Comparison of ENCODE assay signal across 8 cellular contexts in genomic region chr16:22297871-22298733, GRCh38. TPM values are rescaled to one million over a fixed set of nuclear protein-coding genes. Genes with fewer than 3 reads are reported as not detected.
DNase-seq lines count a peak whose midpoint lies in the region; ATAC-seq and TF ChIP-seq lines count a peak whose summit lies in the region.

No MANE protein-coding gene starts in this region.

- no peaks in the 10 kb centered on the region for H3K9me3 Mint-ChIP-seq in activated CD8-positive, alpha-beta T cell treated with anti-CD3 and anti-CD28 coated beads for 36 hours

- H3K27ac Mint-ChIP-seq in activated CD8-positive, alpha-beta T cell treated with anti-CD3 and anti-CD28 coated beads for 36 hours: peak overlapping the region; percentile 96

- DNase-seq in AG20443 (ENCODE audit: low spot score): peak; percentile 82
- peak; percentile 91 for DNase-seq in NCI-H82 (lab: John Stamatoyannopoulos, UW)
- peak; percentile 88 for DNase-seq in activated CD8-positive, alpha-beta T cell treated with anti-CD3 and anti-CD28 coated beads for 36 hours
- peak; percentile 72 for DNase-seq in effector CD8-positive, alpha-beta T cell (lab: John Stamatoyannopoulos, UW)
- peak; percentile 88 for DNase-seq in medulla oblongata (ENCODE audit: extremely low spot score)
- peak; percentile 51 to 63 (median 54) for DNase-seq in stimulated activated CD4-positive, alpha-beta T cell treated with anti-CD3 and anti-CD28 coated beads, TNF-alpha, amount 100 ng/mL, for 48 hours (ENCODE audit: low read depth in 3 of 3)

- H3K27me3 Mint-ChIP-seq in activated CD8-positive, alpha-beta T cell treated with anti-CD3 and anti-CD28 coated beads for 36 hours: no peaks in the 10 kb centered on the region

- intact Hi-C loops in activated CD8-positive, alpha-beta T cell treated with anti-CD3 and anti-CD28 coated beads for 36 hours (cut with micrococcal nuclease): loop anchor here (2.0 to 5.0 kb wide), 2 partner anchors 59 to 103 kb away; no protein-coding TSS in a partner anchor

- H3K4me3 Mint-ChIP-seq in activated CD8-positive, alpha-beta T cell treated with anti-CD3 and anti-CD28 coated beads for 36 hours: peak overlapping the region; percentile 90

- ATAC-seq in HG03571 (IDR thresholded peaks at IDR 0.05; ENCODE audit: unreplicated experiment): peak; percentile 24
- ATAC-seq in activated CD8-positive, alpha-beta T cell treated with anti-CD3 and anti-CD28 coated beads for 36 hours: peak; percentile 58

- no peak for TF ChIP-seq CTCF in activated CD8-positive, alpha-beta T cell treated with anti-CD3 and anti-CD28 coated beads for 36 hours (IDR thresholded peaks at IDR 0.05)

- peaks cover 31% of the 10 kb centered on the region for H3K36me3 Mint-ChIP-seq in activated CD8-positive, alpha-beta T cell treated with anti-CD3 and anti-CD28 coated beads for 36 hours (ENCODE audit: low read depth)

- peak; percentile 45 for TF ChIP-seq POLR2A in GM19099 (IDR thresholded peaks at IDR 0.05; ENCODE audit: extremely low read depth, insufficient read length, low read depth)

- H3K4me1 Mint-ChIP-seq in activated CD8-positive, alpha-beta T cell treated with anti-CD3 and anti-CD28 coated beads for 36 hours (ENCODE audit: low read depth): peaks cover 34% of the 10 kb centered on the region

- CTCF ChIA-PET in activated CD8-positive, alpha-beta T cell treated with anti-CD3 and anti-CD28 coated beads for 36 hours (lab: Charles Lee): interaction anchor here (1.4 to 5.5 kb wide), 6 partner anchors 11 to 107 kb away, joined by 3 to 40 read pairs (median 10); partner anchors contain the start of gene EEF2K

- POLR2A ChIA-PET in activated CD8-positive, alpha-beta T cell treated with anti-CD3 and anti-CD28 coated beads for 36 hours (lab: Charles Lee): interaction anchor here (0.6 to 3.8 kb wide), 18 partner anchors 11 to 347 kb away, joined by 3 to 35 read pairs (median 3); partner anchors contain the start of gene EEF2K

RNA-seq across cellular contexts. Expression of gene POLR3E, which starts 0.9 kb away (rescaled TPM):
- total RNA-seq in activated CD8-positive, alpha-beta T cell treated with anti-CD3 and anti-CD28 coated beads for 36 hours: 10 to 100 TPM; 66.9 to 67.9 TPM

Comparison
In these comparisons a context has a peak if more than half of its experiments do, and no peak if none do; other contexts are left out.
1. Peak in every context shown above with its lines: DNase-seq and ATAC-seq.